ENCODE assay signal across 31 cellular contexts in genomic region chr2:241864897-241865213, GRCh38. TPM values are rescaled to one million over a fixed set of nuclear protein-coding genes. Genes with fewer than 3 reads are reported as not detected.
DNase-seq lines count a peak whose midpoint lies in the region; ATAC-seq and TF ChIP-seq lines count a peak whose summit lies in the region.
"Had no signal": no experiment of that assay in that cellular context is flagged by ENCODE, and none has a peak within 500 bp of the region (broad histone marks: within the 10 kb centered on the region; RNA-seq: fewer than 3 reads in every experiment).

No MANE protein-coding gene starts in this region.

- peaks cover 17% of the 10 kb centered on the region for H3K27me3 ChIP-seq in colonic mucosa
- H3K27me3 ChIP-seq: vagina had no signal

- intact Hi-C loops in activated naive CD4-positive, alpha-beta T cell treated with anti-CD3 and anti-CD28 coated beads for 36 hours (cut with micrococcal nuclease), result no loop called here
- intact Hi-C loops in colonic mucosa (cut with DNase I), result no loop called here

- peaks cover 3% of the 10 kb centered on the region for H3K4me1 ChIP-seq in colonic mucosa
- H3K4me1 ChIP-seq: foreskin keratinocyte had no signal

- no peak overlapping the region for H3K4me3 ChIP-seq in colonic mucosa
- H3K4me3 ChIP-seq: adrenal gland, suprapubic skin, vagina had no signal

- no peaks in the 10 kb centered on the region for H3K36me3 Mint-ChIP-seq in activated naive CD4-positive, alpha-beta T cell treated with anti-CD3 and anti-CD28 coated beads for 36 hours (ENCODE audit: low read depth)
- peaks cover 12% of the 10 kb centered on the region for H3K36me3 Mint-ChIP-seq in T-helper 17 cell (ENCODE audit: low read depth)
- H3K36me3 Mint-ChIP-seq in effector memory CD8-positive, alpha-beta T cell (ENCODE audit: insufficient read depth), result peaks cover 45% of the 10 kb centered on the region
- H3K36me3 Mint-ChIP-seq in stimulated activated memory B cell treated with anti-CD40 and anti-IgM and Interleukin-4, amounts not matched to agents 10 μg/mL and 1 μg/mL and 100 μg/mL, for 72 hours, result peaks cover 23% of the 10 kb centered on the region

- no peaks in the 10 kb centered on the region for H3K36me3 ChIP-seq in colonic mucosa
- H3K36me3 ChIP-seq: adrenal gland, spleen, suprapubic skin, vagina had no signal

- no peaks in the 10 kb centered on the region for H3K9me3 Mint-ChIP-seq in activated naive CD4-positive, alpha-beta T cell treated with anti-CD3 and anti-CD28 coated beads for 36 hours
- no peaks in the 10 kb centered on the region for H3K9me3 Mint-ChIP-seq in effector memory CD8-positive, alpha-beta T cell
- H3K9me3 Mint-ChIP-seq in stimulated activated memory B cell treated with anti-CD40 and anti-IgM and Interleukin-4, amounts not matched to agents 10 μg/mL and 1 μg/mL and 100 μg/mL, for 72 hours, result peaks cover 25% of the 10 kb centered on the region

- ATAC-seq in T-helper 17 cell, result no peak
- no peak for ATAC-seq in effector memory CD8-positive, alpha-beta T cell (replicated peaks)
- ATAC-seq in stimulated activated memory B cell treated with anti-CD40 and anti-IgM and Interleukin-4, amounts not matched to agents 10 μg/mL and 1 μg/mL and 100 μg/mL, for 72 hours, result no peak
- ATAC-seq: activated T-cell treated with anti-CD3 and anti-CD28 coated beads, Interleukin-2, amount 50 U/mL, for 72 hours; foreskin keratinocyte had no signal

- H3K27ac ChIP-seq in RWPE1, result no peak overlapping the region
- no peak overlapping the region for H3K27ac ChIP-seq in colonic mucosa
- H3K27ac ChIP-seq: adrenal gland, C4-2B, foreskin keratinocyte, suprapubic skin, vagina had no signal

- H3K27me3 Mint-ChIP-seq in activated naive CD4-positive, alpha-beta T cell treated with anti-CD3 and anti-CD28 coated beads for 36 hours (ENCODE audit: low read depth), result peaks cover 14% of the 10 kb centered on the region
- H3K27me3 Mint-ChIP-seq in T-helper 17 cell, result peaks cover 22% of the 10 kb centered on the region
- H3K27me3 Mint-ChIP-seq in effector memory CD8-positive, alpha-beta T cell, result no peaks in the 10 kb centered on the region
- H3K27me3 Mint-ChIP-seq in stimulated activated memory B cell treated with anti-CD40 and anti-IgM and Interleukin-4, amounts not matched to agents 10 μg/mL and 1 μg/mL and 100 μg/mL, for 72 hours, result peaks cover 41% of the 10 kb centered on the region

- H3K9ac ChIP-seq in colonic mucosa (ENCODE audit: low read depth in 2 of 2, low read length in 2 of 2), result no peak overlapping the region

- peak overlapping the region; percentile 25 for H3K27ac Mint-ChIP-seq in activated naive CD4-positive, alpha-beta T cell treated with anti-CD3 and anti-CD28 coated beads for 36 hours
- H3K27ac Mint-ChIP-seq in T-helper 17 cell, result no peak overlapping the region
- H3K27ac Mint-ChIP-seq in effector memory CD8-positive, alpha-beta T cell, result peak overlapping the region; percentile 87 to 93
- H3K27ac Mint-ChIP-seq in stimulated activated memory B cell treated with anti-CD40 and anti-IgM and Interleukin-4, amounts not matched to agents 10 μg/mL and 1 μg/mL and 100 μg/mL, for 72 hours, result peak overlapping the region; percentile 48

- H3K4me1 Mint-ChIP-seq in activated naive CD4-positive, alpha-beta T cell treated with anti-CD3 and anti-CD28 coated beads for 36 hours (ENCODE audit: low read depth), result peaks cover 79% of the 10 kb centered on the region
- H3K4me1 Mint-ChIP-seq in T-helper 17 cell, result peaks cover 51% of the 10 kb centered on the region
- H3K4me1 Mint-ChIP-seq in effector memory CD8-positive, alpha-beta T cell (ENCODE audit: low read depth in 2 of 2), result peaks cover 62 to 76% of the 10 kb centered on the region in 2 donors
- peaks cover 64% of the 10 kb centered on the region for H3K4me1 Mint-ChIP-seq in stimulated activated memory B cell treated with anti-CD40 and anti-IgM and Interleukin-4, amounts not matched to agents 10 μg/mL and 1 μg/mL and 100 μg/mL, for 72 hours

- POLR2A ChIA-PET in RWPE1 (lab: Yijun Ruan, JAX; ENCODE audit: low non-redundant PET), result no interaction called here

- TF ChIP-seq CTCF in RWPE1 (conservative IDR thresholded peaks at IDR 0.05; ENCODE audit: low read depth) (no peak), colonic mucosa (IDR thresholded peaks at IDR 0.05) (no peak)

- CTCF ChIA-PET in activated naive CD4-positive, alpha-beta T cell treated with anti-CD3 and anti-CD28 coated beads for 36 hours (lab: Charles Lee), result no interaction called here
- CTCF ChIA-PET in RWPE1 (lab: Yijun Ruan, JAX), result no interaction called here

- H3K4me3 Mint-ChIP-seq in activated naive CD4-positive, alpha-beta T cell treated with anti-CD3 and anti-CD28 coated beads for 36 hours, result no peak overlapping the region
- H3K4me3 Mint-ChIP-seq in T-helper 17 cell, result peak overlapping the region; percentile 15
- H3K4me3 Mint-ChIP-seq in effector memory CD8-positive, alpha-beta T cell, result peak overlapping the region; percentile 73 to 93
- H3K4me3 Mint-ChIP-seq in stimulated activated memory B cell treated with anti-CD40 and anti-IgM and Interleukin-4, amounts not matched to agents 10 μg/mL and 1 μg/mL and 100 μg/mL, for 72 hours, result no peak overlapping the region

- H3K9me3 ChIP-seq in T-helper 17 cell (ENCODE audit: control insufficient read depth, low read length, poor library complexity, severe bottlenecking), result no peaks in the 10 kb centered on the region
- no peaks in the 10 kb centered on the region for H3K9me3 ChIP-seq in colonic mucosa
- H3K9me3 ChIP-seq: adrenal gland, spleen, suprapubic skin, vagina had no signal

- DNase-seq in activated naive CD4-positive, alpha-beta T cell treated with anti-CD3 and anti-CD28 coated beads for 36 hours, result no peak
- no peak for DNase-seq in activated naive CD4-positive, alpha-beta T cell treated with Interleukin-2 at 50 U/mL for 16 hours
- DNase-seq in T-helper 17 cell (no peak), RWPE1 (ENCODE audit: low spot score) (no peak), colonic mucosa (no peak), NCI-H1048 (lab: John Stamatoyannopoulos, UW) (no peak)
- DNase-seq in effector memory CD8-positive, alpha-beta T cell, result no peak
- DNase-seq: ACHN; activated CD4-positive, alpha-beta T cell treated with anti-CD3 and anti-CD28 coated beads, Interleukin-2, amount 50 U/mL, for 48 hours; activated T-cell treated with anti-CD3 and anti-CD28 coated beads, Interleukin-2, amount 50 U/mL, for 72 hours; adrenal gland; dermis blood vessel endothelial cell; foreskin keratinocyte; GOT3; hippocampal formation; KG1; MV-4-11; NCI-H187; NCI-H2227 treated with DMSO at 0.1 percent for 48 hours; occipital lobe; OCI-M1; SHP77 treated with DMSO at 0.1 percent for 48 hours; spleen had no signal

RNA-seq across cellular contexts. Expression of gene RTP5, which starts 4.7 kb away (rescaled TPM):
- not detected for total RNA-seq in activated naive CD4-positive, alpha-beta T cell treated with anti-CD3 and anti-CD28 coated beads for 36 hours
- total RNA-seq in T-helper 17 cell (under 1 TPM in 1 of 2 donors, not detected in 1; 0.12 TPM), colonic mucosa (not detected)
- total RNA-seq: bronchial epithelial cell, dermis blood vessel endothelial cell, epithelial cell of proximal tubule, foreskin keratinocyte, mucosa of gallbladder, renal cortical epithelial cell, suprapubic skin, vagina had no signal

RNA-seq across cellular contexts. Expression of gene PDCD1, which starts 6.2 kb away (rescaled TPM):
- total RNA-seq in activated naive CD4-positive, alpha-beta T cell treated with anti-CD3 and anti-CD28 coated beads for 36 hours, result 1 to 10 TPM; 6.9 to 8.3 TPM
- total RNA-seq in T-helper 17 cell (10 to 100 TPM in 1 of 2 donors, 1 to 10 TPM in 1; 8.1 to 10.4 TPM), colonic mucosa (under 1 TPM; 0.21 to 0.35 TPM)
- total RNA-seq: bronchial epithelial cell, dermis blood vessel endothelial cell, foreskin keratinocyte, occipital lobe, suprapubic skin had no signal

RNA-seq across cellular contexts. Expression of gene NEU4, which starts 55.9 kb away (rescaled TPM):
- not detected for total RNA-seq in activated naive CD4-positive, alpha-beta T cell treated with anti-CD3 and anti-CD28 coated beads for 36 hours
- 1 to 10 TPM; 4.1 to 9.4 TPM for total RNA-seq in T-helper 17 cell
- total RNA-seq in colonic mucosa, result 10 to 100 TPM; 36.9 to 84.5 TPM
- total RNA-seq: bronchial epithelial cell, dermis blood vessel endothelial cell, epithelial cell of proximal tubule, foreskin keratinocyte, vagina had no signal

Comparison
In these comparisons a context has a peak if more than half of its experiments do, and no peak if none do; other contexts are left out.
1. H3K4me3 Mint-ChIP-seq: peak in T-helper 17 cell (single experiment) and effector memory CD8-positive, alpha-beta T cell (2 of 2); none in activated naive CD4-positive, alpha-beta T cell treated with anti-CD3 and anti-CD28 coated beads for 36 hours (single experiment) and stimulated activated memory B cell treated with anti-CD40 and anti-IgM and Interleukin-4, amounts not matched to agents 10 μg/mL and 1 μg/mL and 100 μg/mL, for 72 hours (single experiment).
2. RNA of gene PDCD1, which starts 6.2 kb away (total RNA-seq): 8.1 to 10.4 TPM in T-helper 17 cell and 6.9 to 8.3 TPM in activated naive CD4-positive, alpha-beta T cell treated with anti-CD3 and anti-CD28 coated beads for 36 hours; 0.21 to 0.35 TPM in colonic mucosa; every median in the first group is over 4 times any median in the second.
3. RNA of gene NEU4, which starts 55.9 kb away (total RNA-seq): 36.9 to 84.5 TPM in colonic mucosa and 4.1 to 9.4 TPM in T-helper 17 cell; not detected in activated naive CD4-positive, alpha-beta T cell treated with anti-CD3 and anti-CD28 coated beads for 36 hours; every median in the first group is over 4 times any median in the second.